21 cellular contexts compared by ENCODE assay signal in genomic region chr2:105042189-105042588, GRCh38. TPM values are rescaled to one million over a fixed set of nuclear protein-coding genes. Genes with fewer than 3 reads are reported as not detected.
DNase-seq lines count a peak whose midpoint lies in the region; ATAC-seq and TF ChIP-seq lines count a peak whose summit lies in the region.
"Had no signal": no experiment of that assay in that cellular context is flagged by ENCODE, and none has a peak within 500 bp of the region (broad histone marks: within the 10 kb centered on the region; RNA-seq: fewer than 3 reads in every experiment).

No MANE protein-coding gene starts in this region.

- no peaks in the 10 kb centered on the region for H3K9me3 Mint-ChIP-seq in activated T-helper 2 cell treated with anti-CD3 and anti-CD28 coated beads, Interferon-gamma antibody, Interleukin-2, Interleukin-4, amounts not matched to agents 10 μg/mL and 5 μg/mL and 100 μg/mL, durations not matched to agents 14 hours and 24 hours and 36 hours
- H3K9me3 Mint-ChIP-seq in Caco-2 (ENCODE audit: unreplicated experiment): no peaks in the 10 kb centered on the region
- H3K9me3 Mint-ChIP-seq: activated CD4-positive, alpha-beta memory T cell treated with anti-CD3 and anti-CD28 coated beads for 36 hours; activated naive CD4-positive, alpha-beta T cell treated with anti-CD3 and anti-CD28 coated beads, Interleukin-2, amount 10 ng/mL, durations not matched to agents 7 days and 5 days; activated T-cell treated with anti-CD3 and anti-CD28 coated beads, Interleukin-2, amount 50 U/mL, for 24 hours; effector memory CD8-positive, alpha-beta T cell had no signal

- peaks cover 23% of the 10 kb centered on the region for H3K4me1 Mint-ChIP-seq in activated T-helper 2 cell treated with anti-CD3 and anti-CD28 coated beads, Interferon-gamma antibody, Interleukin-2, Interleukin-4, amounts not matched to agents 10 μg/mL and 5 μg/mL and 100 μg/mL, durations not matched to agents 14 hours and 24 hours and 36 hours (ENCODE audit: low read depth)
- H3K4me1 Mint-ChIP-seq in Caco-2 (ENCODE audit: low read depth, unreplicated experiment): peaks cover 12% of the 10 kb centered on the region

- H3K9me3 ChIP-seq in Caco-2: no peaks in the 10 kb centered on the region
- H3K9me3 ChIP-seq: ascending aorta, lower lobe of right lung, SJSA1, vagina had no signal

- no peak overlapping the region for H3K27ac Mint-ChIP-seq in activated T-helper 2 cell treated with anti-CD3 and anti-CD28 coated beads, Interferon-gamma antibody, Interleukin-2, Interleukin-4, amounts not matched to agents 10 μg/mL and 5 μg/mL and 100 μg/mL, durations not matched to agents 14 hours and 24 hours and 36 hours
- H3K27ac Mint-ChIP-seq in Caco-2 (ENCODE audit: unreplicated experiment): no peak overlapping the region
- H3K27ac Mint-ChIP-seq: activated CD4-positive, alpha-beta memory T cell treated with anti-CD3 and anti-CD28 coated beads for 36 hours; activated naive CD4-positive, alpha-beta T cell treated with anti-CD3 and anti-CD28 coated beads, Interleukin-2, amount 10 ng/mL, durations not matched to agents 7 days and 5 days; activated T-cell treated with anti-CD3 and anti-CD28 coated beads, Interleukin-2, amount 50 U/mL, for 24 hours; effector memory CD8-positive, alpha-beta T cell had no signal

- ATAC-seq in left ventricle myocardium superior: no peak
- ATAC-seq: effector memory CD8-positive, alpha-beta T cell; lower lobe of right lung; PC-3; right cardiac atrium had no signal

- peaks cover 9% of the 10 kb centered on the region for H3K36me3 Mint-ChIP-seq in activated T-helper 2 cell treated with anti-CD3 and anti-CD28 coated beads, Interferon-gamma antibody, Interleukin-2, Interleukin-4, amounts not matched to agents 10 μg/mL and 5 μg/mL and 100 μg/mL, durations not matched to agents 14 hours and 24 hours and 36 hours (ENCODE audit: low read depth)
- peaks cover 4% of the 10 kb centered on the region for H3K36me3 Mint-ChIP-seq in Caco-2 (ENCODE audit: insufficient read depth, unreplicated experiment)

- no peak for TF ChIP-seq POLR2A in erythroblast (IDR thresholded peaks at IDR 0.05; ENCODE audit: low read length)

- no peaks in the 10 kb centered on the region for H3K27me3 ChIP-seq in Caco-2 (replicated peaks; ENCODE audit: control insufficient read depth, insufficient read depth, low read length)
- H3K27me3 ChIP-seq: ascending aorta, SJSA1, vagina had no signal

- POLR2A ChIA-PET in Caco-2 (lab: Charles Lee): no interaction called here

- intact Hi-C loops in left ventricle myocardium superior (cut with micrococcal nuclease) (no loop called here), cardiac septum (cut with DNase I) (no loop called here), Caco-2 (cut with micrococcal nuclease; ENCODE audit: unreplicated experiment) (no loop called here)
- intact Hi-C loops in activated T-helper 2 cell treated with anti-CD3 and anti-CD28 coated beads, Interferon-gamma antibody, Interleukin-2, Interleukin-4, amounts not matched to agents 10 μg/mL and 5 μg/mL and 100 μg/mL, durations not matched to agents 14 hours and 24 hours and 36 hours (cut with micrococcal nuclease): no loop called here

- DNase-seq in left ventricle myocardium superior (peak; percentile 43), cardiac septum (ENCODE audit: low spot score) (no peak), NCI-H69 (lab: John Stamatoyannopoulos, UW) (peak; percentile 94), erythroblast (lab: John Stamatoyannopoulos, UW) (peak; percentile 68 to 72), kidney tubule cell (ENCODE audit: low spot score) (no peak), Caco-2 (no peak), GOT3 (lab: John Stamatoyannopoulos, UW) (no peak)
- DNase-seq in activated T-helper 2 cell treated with anti-CD3 and anti-CD28 coated beads, Interferon-gamma antibody, Interleukin-2, Interleukin-4, amounts not matched to agents 10 μg/mL and 5 μg/mL and 100 μg/mL, durations not matched to agents 14 hours and 24 hours and 36 hours (ENCODE audit: low spot score): no peak
- DNase-seq: activated CD4-positive, alpha-beta memory T cell treated with anti-CD3 and anti-CD28 coated beads for 36 hours; activated naive CD4-positive, alpha-beta T cell treated with anti-CD3 and anti-CD28 coated beads, Interleukin-2, amount 10 ng/mL, durations not matched to agents 7 days and 5 days; activated T-cell treated with anti-CD3 and anti-CD28 coated beads, Interleukin-2, amount 50 U/mL, for 24 hours; effector memory CD8-positive, alpha-beta T cell; lower lobe of right lung; NCI-H1694 treated with DMSO at 0.1 percent for 48 hours; NCI-H510A; occipital lobe; PC-3 had no signal

- no peaks in the 10 kb centered on the region for H3K27me3 Mint-ChIP-seq in activated T-helper 2 cell treated with anti-CD3 and anti-CD28 coated beads, Interferon-gamma antibody, Interleukin-2, Interleukin-4, amounts not matched to agents 10 μg/mL and 5 μg/mL and 100 μg/mL, durations not matched to agents 14 hours and 24 hours and 36 hours (ENCODE audit: low read depth)
- no peaks in the 10 kb centered on the region for H3K27me3 Mint-ChIP-seq in Caco-2 (ENCODE audit: insufficient read depth, unreplicated experiment)
- H3K27me3 Mint-ChIP-seq: activated CD4-positive, alpha-beta memory T cell treated with anti-CD3 and anti-CD28 coated beads for 36 hours; activated naive CD4-positive, alpha-beta T cell treated with anti-CD3 and anti-CD28 coated beads, Interleukin-2, amount 10 ng/mL, durations not matched to agents 7 days and 5 days; activated T-cell treated with anti-CD3 and anti-CD28 coated beads, Interleukin-2, amount 50 U/mL, for 24 hours; effector memory CD8-positive, alpha-beta T cell had no signal

- no peak overlapping the region for H3K4me3 Mint-ChIP-seq in activated T-helper 2 cell treated with anti-CD3 and anti-CD28 coated beads, Interferon-gamma antibody, Interleukin-2, Interleukin-4, amounts not matched to agents 10 μg/mL and 5 μg/mL and 100 μg/mL, durations not matched to agents 14 hours and 24 hours and 36 hours (ENCODE audit: low read depth)
- H3K4me3 Mint-ChIP-seq in Caco-2 (ENCODE audit: unreplicated experiment): no peak overlapping the region
- H3K4me3 Mint-ChIP-seq: activated CD4-positive, alpha-beta memory T cell treated with anti-CD3 and anti-CD28 coated beads for 36 hours; activated naive CD4-positive, alpha-beta T cell treated with anti-CD3 and anti-CD28 coated beads, Interleukin-2, amount 10 ng/mL, durations not matched to agents 7 days and 5 days; activated T-cell treated with anti-CD3 and anti-CD28 coated beads, Interleukin-2, amount 50 U/mL, for 24 hours; effector memory CD8-positive, alpha-beta T cell had no signal

- CTCF ChIA-PET in Caco-2 (lab: Charles Lee): no interaction called here

- H3K4me1 ChIP-seq in Caco-2: no peaks in the 10 kb centered on the region; the same call in 1 of the 2 replicates

- TF ChIP-seq CTCF in Caco-2 (IDR thresholded peaks at IDR 0.05; ENCODE audit: insufficient read depth in 1 of 2, low read depth in 1 of 2, low read length in 1 of 2, severe bottlenecking in 1 of 2, unreplicated experiment in 1 of 2): no peak

- H3K36me3 ChIP-seq in Caco-2 (ENCODE audit: control insufficient read depth, insufficient read depth, low read length): no peaks in the 10 kb centered on the region; the same call in 1 of the 2 replicates
- H3K36me3 ChIP-seq: lower lobe of right lung, SJSA1, vagina had no signal

- no TSS peak for BruUV-seq in Caco-2 (replicated peaks; lab: Mats Ljungman, UMichigan)

- no peak overlapping the region for H3K4me3 ChIP-seq in Caco-2 (ENCODE audit: low read depth, low read length)
- H3K4me3 ChIP-seq: ascending aorta, lower lobe of right lung, SJSA1, vagina had no signal

RNA-seq across cellular contexts. Expression of gene MRPS9, which starts 4.3 kb away (rescaled TPM):
- 81.8 TPM for total RNA-seq in left ventricle myocardium superior
- 41.6 TPM for total RNA-seq in cardiac septum
- 28.8 and 31.9 TPM in 2 replicates for total RNA-seq in activated T-helper 2 cell treated with anti-CD3 and anti-CD28 coated beads, Interferon-gamma antibody, Interleukin-2, Interleukin-4, amounts not matched to agents 10 μg/mL and 5 μg/mL and 100 μg/mL, durations not matched to agents 14 hours and 24 hours and 36 hours
- 67.9 and 68.6 TPM in 2 replicates for total RNA-seq in Caco-2 (2022)

Comparison
In these comparisons a context has a peak if more than half of its experiments do, and no peak if none do; other contexts are left out.
1. DNase-seq: peak in left ventricle myocardium superior (single experiment), NCI-H69 (single experiment) and erythroblast (2 of 2); none in cardiac septum (single experiment), kidney tubule cell (single experiment), activated T-helper 2 cell treated with anti-CD3 and anti-CD28 coated beads, Interferon-gamma antibody, Interleukin-2, Interleukin-4, amounts not matched to agents 10 μg/mL and 5 μg/mL and 100 μg/mL, durations not matched to agents 14 hours and 24 hours and 36 hours (single experiment), Caco-2 (0 of 2) and GOT3 (single experiment).